Comparison of ENCODE assay signal across 9 cellular contexts in the genomic region with DNA sequence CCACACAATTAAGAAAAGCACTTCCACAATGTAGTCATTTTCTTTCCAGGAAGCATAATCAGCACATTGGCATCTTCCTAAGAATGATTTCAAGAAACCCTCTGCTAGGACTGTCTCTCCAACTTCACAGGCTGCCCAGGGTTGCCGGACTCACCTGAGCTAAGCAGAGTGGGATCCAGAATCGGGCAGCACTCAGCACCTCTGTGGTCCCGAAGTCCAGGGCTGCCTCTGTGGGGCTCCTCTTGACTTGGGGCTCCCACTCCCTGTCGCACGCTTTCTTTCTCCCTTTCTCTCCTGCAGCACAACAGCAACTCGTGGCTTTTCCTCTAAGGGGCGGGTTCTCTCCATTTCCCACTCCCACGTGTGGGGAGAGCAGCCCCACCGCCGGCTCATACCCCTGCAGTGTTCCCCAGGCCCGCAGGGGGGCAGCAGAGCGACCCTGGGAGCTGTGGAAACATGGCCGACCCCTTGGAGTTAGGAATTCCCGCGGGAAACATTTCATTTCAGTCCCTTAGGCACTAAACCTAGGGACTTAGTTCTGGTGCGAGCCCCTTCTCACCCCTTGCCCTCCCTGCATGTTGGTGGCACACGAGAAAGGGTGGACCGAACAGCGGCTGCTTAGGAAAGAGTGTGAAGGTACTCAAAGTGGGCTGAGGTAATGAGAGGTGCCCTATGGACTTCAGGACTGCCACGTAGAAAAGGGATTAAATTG. TPM values are rescaled to one million over a fixed set of nuclear protein-coding genes. Genes with fewer than 3 reads are reported as not detected.
A peak's percentile ranks its signal among the peaks of the same experiment; 100 is the strongest.
DNase-seq lines count a peak whose midpoint lies in the region; ATAC-seq, FAIRE-seq and TF ChIP-seq lines count a peak whose summit lies in the region.
"Had no signal": no experiment of that assay in that cellular context is flagged by ENCODE, and none has a peak within 500 bp of the region (broad histone marks: within the 10 kb centered on the region; RNA-seq: fewer than 3 reads in every experiment).

A gene with protein sequence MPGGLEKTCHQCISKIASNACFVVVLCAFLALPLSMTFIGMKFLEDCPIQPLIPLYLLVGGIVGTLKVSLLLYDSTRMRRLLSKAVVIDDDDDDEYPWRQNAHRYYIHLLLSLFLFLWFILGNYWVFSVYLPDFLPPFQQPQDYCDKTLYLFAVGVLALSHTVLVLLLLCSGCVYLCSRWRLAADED (minus strand): TSS at position 316 of the 712 bp plus-strand sequence. CDS start 6,647 bp downstream, outside the sequence.

- TF ChIP-seq EP300 in GM12878 (IDR thresholded peaks at IDR 0.05; ENCODE audit: borderline replicate concordance in 1 of 2, control insufficient read depth in 1 of 2, low read depth in 2 of 2, low read length in 2 of 2): no peak

- no peak for FAIRE-seq in GM12878 (lab: Jason Lieb, UNC)
- FAIRE-seq in small intestine (lab: Jason Lieb, UNC): no peak

- BruUV-seq in GM12878 (replicated peaks; lab: Mats Ljungman, UMichigan): no TSS peak

- H2AFZ ChIP-seq in GM12878 (ENCODE audit: control insufficient read depth, low read depth, low read length): peak within 1 kb of the TSS; percentile 59

- no peaks in the 10 kb centered on the region for H4K20me1 ChIP-seq in GM12878 (ENCODE audit: control insufficient read depth, insufficient read depth)

- H3K79me2 ChIP-seq in GM12878 (ENCODE audit: control insufficient read depth, insufficient read depth, low read length): no peaks in the 10 kb centered on the region

- SMC1A ChIA-PET in GM12878 (lab: Charles Lee; ENCODE audit: uncharacterized antibody, unreplicated experiment): interaction anchor here (0.6 to 0.7 kb wide), 2 partner anchors 39 to 78 kb away, joined by 3 read pairs; no protein-coding TSS in a partner anchor

- RAD21 ChIA-PET in GM12878 (lab: Charles Lee; ENCODE audit: unreplicated experiment): no interaction called here

- H3K4me2 ChIP-seq in GM12878 (ENCODE audit: control insufficient read depth, insufficient read depth): peak within 1 kb of the TSS; percentile 53; the same call in 1 of the 2 replicates

- in situ Hi-C loops in GM12878 (cut with MboI): no loop called here

- TF ChIP-seq CTCF in GM12872 (IDR thresholded peaks at IDR 0.05; ENCODE audit: insufficient read depth, low read depth, low read length) (peak; percentile 92), GM12878 (IDR thresholded peaks at IDR 0.05 in 2 of 3, conservative IDR thresholded peaks at IDR 0.05 in 1 of 3; ENCODE audit: control insufficient read depth in 2 of 3, extremely low read depth in 1 of 3, insufficient read depth in 1 of 3, low read depth in 3 of 3, low read length in 3 of 3) (peak; percentile 63 to 93 (median 90))

- H3K9ac ChIP-seq in GM12878 (ENCODE audit: control insufficient read depth, insufficient read depth, low read length): no peak within 1 kb of the TSS

- POLR2A ChIA-PET in GM12878 (lab: Charles Lee): no interaction called here

- TF ChIP-seq RAD21 in GM12878 (IDR thresholded peaks at IDR 0.05; ENCODE audit: insufficient read depth, low read depth, low read length): peak; percentile 47

- no peaks in the 10 kb centered on the region for H3K36me3 ChIP-seq in GM12878 (ENCODE audit: control insufficient read depth in 2 of 2, insufficient read depth in 2 of 2, low read length in 1 of 2)
- no peaks in the 10 kb centered on the region for H3K36me3 ChIP-seq in iPS DF 6.9 (ENCODE audit: control insufficient read depth, insufficient read depth, low read length)
- H3K36me3 ChIP-seq in small intestine (ENCODE audit: control insufficient read depth in 2 of 2, insufficient read depth in 2 of 2, low read length in 2 of 2): no peaks in the 10 kb centered on the region

- ATAC-seq in GM12878: peak; percentile 81
- no peak for ATAC-seq in HG03378 (IDR thresholded peaks at IDR 0.05; ENCODE audit: unreplicated experiment)
- ATAC-seq in HG03039 (IDR thresholded peaks at IDR 0.05; ENCODE audit: unreplicated experiment): no peak

- H3K4me1 ChIP-seq in GM12878 (ENCODE audit: control insufficient read depth, insufficient read depth, low read length) (no peaks in the 10 kb centered on the region), iPS DF 6.9 (ENCODE audit: control insufficient read depth, insufficient read depth, low read length) (no peaks in the 10 kb centered on the region), small intestine (ENCODE audit: control insufficient read depth in 2 of 2, insufficient read depth in 1 of 2, low read depth in 1 of 2, low read length in 1 of 2) (peaks cover 0 to 2% of the 10 kb centered on the region in 2 donors)

- H3K4me3 ChIP-seq in GM12878: no peak within 1 kb of the TSS
- H3K4me3 ChIP-seq in iPS DF 6.9 (ENCODE audit: low read length): no peak within 1 kb of the TSS
- peak within 1 kb of the TSS in 1 of 2 donors; percentile 26 for H3K4me3 ChIP-seq in small intestine (ENCODE audit: low read depth in 1 of 2, low read length in 2 of 2)

- CTCF ChIA-PET in GM12878 (lab: Yijun Ruan, JAX): interaction anchor here (0.6 to 2.9 kb wide), 20 partner anchors 8 to 559 kb away, joined by 3 to 10 read pairs (median 4); no protein-coding TSS in a partner anchor

- intact Hi-C loops in GM12878 (cut with micrococcal nuclease; ENCODE audit: unreplicated experiment): loop anchor here (1.0 kb wide), 1 partner anchor 282 kb away; no protein-coding TSS in a partner anchor

- TF ChIP-seq POLR2A in GM12878 (IDR thresholded peaks at IDR 0.05; ENCODE audit: low read depth, low read length): no peak

- H3K27me3 ChIP-seq in GM12878 (replicated peaks in 1 of 2; ENCODE audit: control insufficient read depth in 2 of 2, insufficient read depth in 2 of 2, low read length in 1 of 2): peaks cover 0 to 3% of the 10 kb centered on the region in 2 experiments; a peak in 2 of 4 replicates
- no peaks in the 10 kb centered on the region for H3K27me3 ChIP-seq in iPS DF 6.9 (ENCODE audit: control insufficient read depth, insufficient read depth, low read length)
- no peaks in the 10 kb centered on the region for H3K27me3 ChIP-seq in small intestine (ENCODE audit: control insufficient read depth in 2 of 2, insufficient read depth in 2 of 2, low read length in 2 of 2)

- no peak within 1 kb of the TSS for H3K27ac ChIP-seq in GM12878 (ENCODE audit: control insufficient read depth, insufficient read depth)
- no peak within 1 kb of the TSS for H3K27ac ChIP-seq in iPS DF 6.9 (ENCODE audit: low read length)
- peak within 1 kb of the TSS in 1 of 2 donors; percentile 66 for H3K27ac ChIP-seq in small intestine (ENCODE audit: low read depth in 1 of 2, low read length in 1 of 2)

- peak; percentile 71 for DNase-seq in HuH-7 (ENCODE audit: low spot score)
- DNase-seq in T-helper 1 cell: peak in 3 of 5 donors; percentile 25 to 42 (median 31)
- no peak for DNase-seq in GM12878 (ENCODE audit: low read depth, low spot score)
- DNase-seq in iPS DF 6.9 (ENCODE audit: low read depth, low spot score): peak; percentile 47
- peak; percentile 74 for DNase-seq in small intestine

- H3K9me3 ChIP-seq in GM12878 (replicated peaks; ENCODE audit: control insufficient read depth, insufficient read depth, low read length) (no peaks in the 10 kb centered on the region), iPS DF 6.9 (ENCODE audit: control insufficient read depth, insufficient read depth, low read length) (no peaks in the 10 kb centered on the region), small intestine (ENCODE audit: control insufficient read depth, low read depth) (no peaks in the 10 kb centered on the region)

- WGBS in GM12878 (ENCODE audit: insufficient coverage, insufficient replicate concordance, low lambda C conversion rate, missing lambda C conversion rate): 35% methylated on average over 20 of the region's 20 CpGs
- no CpG with 5 or more reads among the region's 20 CpGs for WGBS in iPS DF 6.9 (ENCODE audit: insufficient coverage, insufficient read length)
- 9 to 31% (median 20%) methylated on average over 20 of the region's 20 CpGs for WGBS in small intestine, 3 donors

TF ChIP-seq in GM12878, 131 proteins besides CTCF, POLR2A, EP300 and RAD21 (continues in another document):
- TF ChIP-seq HDGF (IDR thresholded peaks at IDR 0.05): no peak
- TF ChIP-seq, protein P1, sequence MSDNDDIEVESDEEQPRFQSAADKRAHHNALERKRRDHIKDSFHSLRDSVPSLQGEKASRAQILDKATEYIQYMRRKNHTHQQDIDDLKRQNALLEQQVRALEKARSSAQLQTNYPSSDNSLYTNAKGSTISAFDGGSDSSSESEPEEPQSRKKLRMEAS (IDR thresholded peaks at IDR 0.05; ENCODE audit: low read depth, low read length): no peak
- TF ChIP-seq, protein P2, sequence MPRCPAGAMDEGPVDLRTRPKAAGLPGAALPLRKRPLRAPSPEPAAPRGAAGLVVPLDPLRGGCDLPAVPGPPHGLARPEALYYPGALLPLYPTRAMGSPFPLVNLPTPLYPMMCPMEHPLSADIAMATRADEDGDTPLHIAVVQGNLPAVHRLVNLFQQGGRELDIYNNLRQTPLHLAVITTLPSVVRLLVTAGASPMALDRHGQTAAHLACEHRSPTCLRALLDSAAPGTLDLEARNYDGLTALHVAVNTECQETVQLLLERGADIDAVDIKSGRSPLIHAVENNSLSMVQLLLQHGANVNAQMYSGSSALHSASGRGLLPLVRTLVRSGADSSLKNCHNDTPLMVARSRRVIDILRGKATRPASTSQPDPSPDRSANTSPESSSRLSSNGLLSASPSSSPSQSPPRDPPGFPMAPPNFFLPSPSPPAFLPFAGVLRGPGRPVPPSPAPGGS (IDR thresholded peaks at IDR 0.05; ENCODE audit: borderline replicate concordance, insufficient read depth, low read depth, low read length, poor library complexity, severe bottlenecking): no peak
- no peak for TF ChIP-seq STAT1 (conservative IDR thresholded peaks at IDR 0.05)
- no peak for TF ChIP-seq BMI1 (IDR thresholded peaks at IDR 0.05; ENCODE audit: borderline replicate concordance)
- TF ChIP-seq ZNF24 (IDR thresholded peaks at IDR 0.05): no peak
- no peak for TF ChIP-seq SREBF1 (IDR thresholded peaks at IDR 0.05; ENCODE audit: low read length)
- peak; percentile 74 for TF ChIP-seq IKZF1 (conservative IDR thresholded peaks at IDR 0.05)

RNA-seq across cellular contexts. Expression of the gene that starts here (rescaled TPM):
- not detected in 2 replicates for total RNA-seq in GM12878 (2013; cell fraction: nucleolus; rRNA removed)
- 0.05 TPM in 1 of 2 replicates, not detected in the other for total RNA-seq in GM12878 (2014; rRNA removed)
- not detected in 2 replicates for total RNA-seq in GM12878 (2014; rRNA removed; fragmentation: Illumina TruSeq; extraction: Trizol)
- total RNA-seq in GM12878 (2021): not detected in 2 replicates
- polyA plus RNA-seq in GM12878 (2011; ENCODE audit: low read depth): not detected
- 0.01 and 0.04 TPM in 2 replicates for polyA plus RNA-seq in GM12878 (2011; rRNA removed)
- not detected in 2 replicates for polyA plus RNA-seq in GM12878 (2011; cell fraction: cytosol; rRNA removed)
- polyA plus RNA-seq in GM12878 (2011; cell fraction: nucleus; rRNA removed): 0.04 TPM in 1 of 2 replicates, not detected in the other
- polyA plus RNA-seq in GM12878 (2012): not detected in 2 replicates
- not detected in 2 replicates for polyA plus RNA-seq in GM12878 (2014; fragmentation: Illumina TruSeq; extraction: Trizol)
- not detected for polyA plus RNA-seq in GM12878 (2014; fragmentation: Nextera tagmentation; extraction: Ambion mirVana)
- 0.04 TPM in 1 of 2 replicates, not detected in the other for polyA plus RNA-seq in GM12878 (2014; rRNA removed)
- not detected for polyA plus RNA-seq in GM12878 (2016; fragmentation: Nextera tagmentation; extraction: Ambion mirVana)
- polyA minus RNA-seq in GM12878 (2011; rRNA and poly(A)+ RNA removed): 0.15 TPM in 1 of 2 replicates, not detected in the other
- polyA minus RNA-seq in GM12878 (2011; cell fraction: cytosol; rRNA and poly(A)+ RNA removed): not detected in 2 replicates
- 0.10 and 0.12 TPM in 2 replicates for polyA minus RNA-seq in GM12878 (2011; cell fraction: nucleus; rRNA and poly(A)+ RNA removed)
- under 1 TPM in 2 of 3 donors, not detected in 1; 0.04 to 0.54 TPM for polyA plus RNA-seq in small intestine
- total RNA-seq: dermis microvascular lymphatic vessel endothelial cell had no signal

Comparison
In these comparisons a context has a peak if more than half of its experiments do, and no peak if none do; other contexts are left out.
1. Peak in ATAC-seq and H3K4me2 ChIP-seq in GM12878; RNA of the gene not detected or under 1 TPM.
2. Peak in DNase-seq in small intestine; RNA of the gene not detected or under 1 TPM.